11 cellular contexts compared by ENCODE assay signal in the genomic region with DNA sequence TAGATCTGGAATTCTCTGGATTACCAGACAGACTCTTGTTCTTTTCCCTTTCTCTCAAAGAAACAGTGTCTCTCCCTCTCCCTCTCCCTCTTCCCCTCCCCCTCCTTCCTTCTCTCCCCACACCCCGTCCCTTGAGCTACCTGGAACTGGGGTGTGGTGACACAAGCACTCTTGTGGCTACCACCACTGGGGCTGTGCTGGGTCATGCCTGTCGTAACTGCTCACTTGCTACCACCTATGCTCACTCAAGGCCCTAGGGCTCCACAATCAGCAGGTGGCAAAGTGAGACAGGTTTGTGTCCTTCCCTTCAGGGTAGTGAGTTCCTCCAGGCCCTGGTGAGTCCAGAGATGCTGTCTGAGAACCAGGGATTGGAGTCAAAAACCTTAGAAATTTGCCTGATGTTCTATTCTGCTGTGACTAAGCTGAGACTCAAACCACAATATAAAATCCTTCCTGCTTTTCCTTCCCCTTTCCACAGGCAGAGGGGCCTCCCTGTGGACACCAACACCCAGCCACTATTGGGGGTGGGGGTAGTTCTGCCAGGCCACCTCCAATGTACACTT.
DNase-seq lines count a peak whose midpoint lies in the region; ATAC-seq lines count a peak whose summit lies in the region.
"Had no signal": no experiment of that assay in that cellular context is flagged by ENCODE, and none has a peak within 500 bp of the region (broad histone marks: within the 10 kb centered on the region; RNA-seq: fewer than 3 reads in every experiment).

No MANE protein-coding gene starts in this region.

- H4K91ac ChIP-seq in neuronal stem cell (ENCODE audit: low read depth, low read length, poor library complexity): no peak overlapping the region

- no peak overlapping the region for H3K27ac ChIP-seq in neuronal stem cell (replicated peaks; ENCODE audit: low read length)
- H3K27ac ChIP-seq: suprapubic skin had no signal

- H2BK5ac ChIP-seq in neuronal stem cell (ENCODE audit: low read length): no peak overlapping the region

- H3K9me3 ChIP-seq in adipocyte (ENCODE audit: control insufficient read depth, low read length) (no peaks in the 10 kb centered on the region), neuronal stem cell (replicated peaks in 1 of 2; ENCODE audit: control insufficient read depth in 2 of 2, insufficient read depth in 1 of 2, low read depth in 1 of 2, low read length in 2 of 2) (no peaks in the 10 kb centered on the region)
- H3K9me3 ChIP-seq: suprapubic skin had no signal

- H3K36me3 ChIP-seq in adipocyte (ENCODE audit: control insufficient read depth, insufficient read depth, low read length, severe bottlenecking): no peaks in the 10 kb centered on the region
- H3K36me3 ChIP-seq in neuronal stem cell (replicated peaks in 1 of 2; ENCODE audit: control insufficient read depth in 2 of 2, insufficient read depth in 2 of 2, low read length in 2 of 2): peaks cover 3 to 5% of the 10 kb centered on the region in 2 donors
- H3K36me3 ChIP-seq: suprapubic skin had no signal

- H3K14ac ChIP-seq in neuronal stem cell (ENCODE audit: low read length): peak overlapping the region; percentile 39

- H3K4me1 ChIP-seq in adipocyte (ENCODE audit: control insufficient read depth, insufficient read depth, low read length) (peaks cover 6% of the 10 kb centered on the region), neuronal stem cell (ENCODE audit: control insufficient read depth in 2 of 2, insufficient read depth in 1 of 2, low read depth in 1 of 2, low read length in 2 of 2) (peaks cover 0 to 2% of the 10 kb centered on the region in 2 donors)

- no peak overlapping the region for H2AFZ ChIP-seq in neuronal stem cell (ENCODE audit: low read length)

- no peak overlapping the region for H2AK5ac ChIP-seq in neuronal stem cell (ENCODE audit: low read depth, low read length)

- no peak for ATAC-seq in GM21526 (IDR thresholded peaks at IDR 0.05; ENCODE audit: low FRiP score, unreplicated experiment)
- ATAC-seq in HG03175 (IDR thresholded peaks at IDR 0.05; ENCODE audit: unreplicated experiment): no peak

- DNase-seq in GDM1 (lab: John Stamatoyannopoulos, UW) (peak; percentile 68), LHCN-M2 (ENCODE audit: low read depth) (peak; percentile 19), adipocyte (ENCODE audit: low read depth) (peak; percentile 2), neuronal stem cell (ENCODE audit: low spot score) (no peak), hippocampal formation (lab: John Stamatoyannopoulos, UW) (no peak)
- DNase-seq: central memory CD4-positive, alpha-beta T cell; erythroblast; HCEC 1CT had no signal

- no peak overlapping the region for H3K23ac ChIP-seq in neuronal stem cell (ENCODE audit: low read depth, low read length, poor library complexity)

- H3K4ac ChIP-seq in neuronal stem cell (ENCODE audit: low read length): no peak overlapping the region

- peaks cover 2% of the 10 kb centered on the region for H3K79me1 ChIP-seq in neuronal stem cell (ENCODE audit: low read depth, low read length)

- peak overlapping the region; percentile 55 for H3K18ac ChIP-seq in neuronal stem cell (ENCODE audit: low read length)

- H3K27me3 ChIP-seq in adipocyte (replicated peaks; ENCODE audit: control insufficient read depth, insufficient read depth, low read length) (no peaks in the 10 kb centered on the region), neuronal stem cell (ENCODE audit: control insufficient read depth in 3 of 3, insufficient read depth in 3 of 3, low read depth in 1 of 3, low read length in 3 of 3) (no peaks in the 10 kb centered on the region)
- H3K27me3 ChIP-seq: suprapubic skin had no signal

- WGBS in neuronal stem cell (ENCODE audit: extremely low coverage in 2 of 2, insufficient read length in 2 of 2, insufficient replicate concordance in 1 of 2), 2 donors: no CpG with 5 or more reads among the region's 2 CpGs

- no peak overlapping the region for H4K8ac ChIP-seq in neuronal stem cell (ENCODE audit: low read depth, low read length)

- H2BK15ac ChIP-seq in neuronal stem cell (ENCODE audit: low read length): no peak overlapping the region

- H3K9ac ChIP-seq in adipocyte (ENCODE audit: low read length) (no peak overlapping the region), neuronal stem cell (ENCODE audit: low read depth, low read length, poor library complexity) (no peak overlapping the region)

- H3K4me2 ChIP-seq in neuronal stem cell (ENCODE audit: insufficient read depth, low read length, poor library complexity, severe bottlenecking): no peak overlapping the region

- H2BK120ac ChIP-seq in neuronal stem cell (ENCODE audit: low read depth, low read length): no peak overlapping the region

- H3K4me3 ChIP-seq in adipocyte (ENCODE audit: low read length): no peak overlapping the region
- H3K4me3 ChIP-seq in neuronal stem cell (ENCODE audit: low read length in 2 of 2): no peak overlapping the region
- H3K4me3 ChIP-seq: suprapubic skin had no signal

- no peak overlapping the region for H2BK12ac ChIP-seq in neuronal stem cell (ENCODE audit: low read length)

Comparison
In these comparisons a context has a peak if more than half of its experiments do, and no peak if none do; other contexts are left out.
1. DNase-seq: peak in GDM1 (single experiment), LHCN-M2 (single experiment) and adipocyte (single experiment); none in neuronal stem cell (single experiment) and hippocampal formation (0 of 2).